Comparison of ENCODE assay signal across 11 cellular contexts in the genomic region with DNA sequence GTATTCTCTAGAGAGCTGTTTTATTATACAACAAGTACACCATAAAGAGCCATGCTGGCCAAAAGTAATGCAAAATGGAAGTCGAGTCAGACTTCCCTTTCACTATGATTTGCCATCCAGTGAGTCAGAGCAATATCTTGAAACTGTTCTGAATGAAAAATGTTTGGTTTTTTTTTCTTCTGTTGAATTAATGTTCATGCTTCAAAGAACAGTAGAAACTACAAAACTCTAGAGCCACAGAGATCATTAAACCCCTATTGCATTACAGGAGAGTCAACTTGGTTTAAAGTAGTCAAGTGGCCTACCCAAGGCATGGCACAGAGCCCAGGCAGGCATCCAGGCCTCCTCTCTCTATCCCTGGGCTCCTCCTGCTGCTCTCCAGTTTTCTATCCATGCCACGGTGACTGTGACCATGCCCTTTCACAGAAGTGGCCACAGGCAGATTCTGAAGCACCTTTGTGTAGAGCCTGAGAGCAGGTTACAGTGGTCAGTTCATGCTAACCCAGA.
DNase-seq lines count a peak whose midpoint lies in the region; ATAC-seq and TF ChIP-seq lines count a peak whose summit lies in the region.
"Had no signal": no experiment of that assay in that cellular context is flagged by ENCODE, and none has a peak within 500 bp of the region (broad histone marks: within the 10 kb centered on the region; RNA-seq: fewer than 3 reads in every experiment).

No MANE protein-coding gene starts in this region.

- H3K4me1 ChIP-seq in BE2C: no peaks in the 10 kb centered on the region
- H3K4me1 ChIP-seq: left ventricle myocardium inferior had no signal

- H3K36me3 Mint-ChIP-seq in activated naive CD8-positive, alpha-beta T cell treated with anti-CD3 and anti-CD28 coated beads, Interleukin-2, amount 50 U/mL, for 24 hours (ENCODE audit: low read depth): no peaks in the 10 kb centered on the region
- H3K36me3 Mint-ChIP-seq in activated naive CD8-positive, alpha-beta T cell treated with anti-CD3 and anti-CD28 coated beads for 36 hours: no peaks in the 10 kb centered on the region

- H3K27me3 ChIP-seq in BE2C: no peaks in the 10 kb centered on the region

- ATAC-seq in activated naive CD8-positive, alpha-beta T cell treated with anti-CD3 and anti-CD28 coated beads, Interleukin-2, amount 50 U/mL, for 24 hours: peak; percentile 20
- ATAC-seq in HG02870 (IDR thresholded peaks at IDR 0.05; ENCODE audit: unreplicated experiment): peak; percentile 82
- ATAC-seq: PC-3 had no signal

- no peak overlapping the region for H3K4me3 ChIP-seq in BE2C (ENCODE audit: low read depth, low read length)
- H3K4me3 ChIP-seq: left ventricle myocardium inferior had no signal

- no peaks in the 10 kb centered on the region for H3K9me3 Mint-ChIP-seq in activated naive CD8-positive, alpha-beta T cell treated with anti-CD3 and anti-CD28 coated beads, Interleukin-2, amount 50 U/mL, for 24 hours
- H3K9me3 Mint-ChIP-seq in activated naive CD8-positive, alpha-beta T cell treated with anti-CD3 and anti-CD28 coated beads for 36 hours: no peaks in the 10 kb centered on the region

- no peaks in the 10 kb centered on the region for H3K27me3 Mint-ChIP-seq in activated naive CD8-positive, alpha-beta T cell treated with anti-CD3 and anti-CD28 coated beads, Interleukin-2, amount 50 U/mL, for 24 hours
- no peaks in the 10 kb centered on the region for H3K27me3 Mint-ChIP-seq in activated naive CD8-positive, alpha-beta T cell treated with anti-CD3 and anti-CD28 coated beads for 36 hours

- no peak for DNase-seq in activated naive CD8-positive, alpha-beta T cell treated with anti-CD3 and anti-CD28 coated beads, Interleukin-2, amount 50 U/mL, for 24 hours
- no peak for DNase-seq in activated naive CD8-positive, alpha-beta T cell treated with anti-CD3 and anti-CD28 coated beads for 36 hours
- peak; percentile 2 for DNase-seq in amniotic epithelial cell (ENCODE audit: low read depth)
- no peak for DNase-seq in COLO668 (lab: John Stamatoyannopoulos, UW; ENCODE audit: unreplicated experiment)
- DNase-seq in HT-29 (ENCODE audit: low spot score): no peak
- no peak for DNase-seq in NCI-H1436 treated with DMSO at 0.1 percent for 48 hours (lab: John Stamatoyannopoulos, UW)
- DNase-seq in BE2C: no peak
- DNase-seq: left ventricle myocardium inferior, NCI-H1417 treated with DMSO at 0.1 percent for 48 hours, PC-3 had no signal

- H3K9me3 ChIP-seq in BE2C: no peaks in the 10 kb centered on the region
- H3K9me3 ChIP-seq: left ventricle myocardium inferior had no signal

- H3K36me3 ChIP-seq in BE2C: no peaks in the 10 kb centered on the region
- H3K36me3 ChIP-seq: left ventricle myocardium inferior had no signal

- TF ChIP-seq CTCF in BE2C (IDR thresholded peaks at IDR 0.05; ENCODE audit: low read depth, low read length): no peak

- H3K27ac Mint-ChIP-seq in activated naive CD8-positive, alpha-beta T cell treated with anti-CD3 and anti-CD28 coated beads, Interleukin-2, amount 50 U/mL, for 24 hours: no peak overlapping the region
- no peak overlapping the region for H3K27ac Mint-ChIP-seq in activated naive CD8-positive, alpha-beta T cell treated with anti-CD3 and anti-CD28 coated beads for 36 hours

- peaks cover 3% of the 10 kb centered on the region for H3K4me1 Mint-ChIP-seq in activated naive CD8-positive, alpha-beta T cell treated with anti-CD3 and anti-CD28 coated beads, Interleukin-2, amount 50 U/mL, for 24 hours
- no peaks in the 10 kb centered on the region for H3K4me1 Mint-ChIP-seq in activated naive CD8-positive, alpha-beta T cell treated with anti-CD3 and anti-CD28 coated beads for 36 hours

- H3K4me3 Mint-ChIP-seq in activated naive CD8-positive, alpha-beta T cell treated with anti-CD3 and anti-CD28 coated beads, Interleukin-2, amount 50 U/mL, for 24 hours: no peak overlapping the region
- H3K4me3 Mint-ChIP-seq in activated naive CD8-positive, alpha-beta T cell treated with anti-CD3 and anti-CD28 coated beads for 36 hours: no peak overlapping the region
